In genomic region chr21:39111928-39112327, GRCh38 we compare ENCODE assay signal across 28 cellular contexts.
DNase-seq lines count a peak whose midpoint lies in the region; TF ChIP-seq lines count a peak whose summit lies in the region.
"Had no signal": no experiment of that assay in that cellular context is flagged by ENCODE, and none has a peak within 500 bp of the region (broad histone marks: within the 10 kb centered on the region; RNA-seq: fewer than 3 reads in every experiment).

No MANE protein-coding gene starts in this region.

- intact Hi-C loops in transverse colon (cut with DNase I; ENCODE audit: low total_unique reads), result no loop called here

- in situ Hi-C loops in transverse colon (cut with MboI; ENCODE audit: low pct_ligation_motif_present in 1 of 4, low pct_unique_long_range_greater_than_20kb in 1 of 4, low sequenced_read_pairs in 3 of 4), result no loop called here

- DNase-seq in adipocyte (ENCODE audit: low read depth) (no peak), coronary artery (ENCODE audit: low spot score) (no peak), middle frontal gyrus (ENCODE audit: extremely low spot score, low spot score) (peak; percentile 50), transverse colon (no peak), nucleus accumbens (lab: John Stamatoyannopoulos, UW) (no peak), NCI-H774 (lab: John Stamatoyannopoulos, UW) (no peak)
- no peak for DNase-seq in activated CD4-positive, CD25-positive, alpha-beta regulatory T cell treated with anti-CD3 and anti-CD28 coated beads, Interleukin-2, amount 50 U/mL, for 72 hours
- no peak for DNase-seq in stimulated activated CD4-positive, alpha-beta T cell treated with anti-CD3 and anti-CD28 coated beads, Interleukin-12 subunit alpha, Interleukin-12 subunit beta, amount 100 ng/mL, for 4 hours
- DNase-seq: activated CD4-positive, alpha-beta memory T cell treated with anti-CD3 and anti-CD28 coated beads, Interleukin-2, amount 10 ng/mL, durations not matched to agents 7 days and 5 days; amygdala; C1 segment of cervical spinal cord; caudate nucleus; COR-L47; DMS79; erythroblast; gastrocnemius medialis; GOT3; mammary epithelial cell; NCI-H1436; NCI-H2081 treated with DMSO at 0.1 percent for 48 hours; NCI-H2227 treated with DMSO at 0.1 percent for 48 hours; NCI-H69; nephron progenitor cell; SHP77; stimulated activated CD4-positive, alpha-beta T cell treated with anti-CD3 and anti-CD28 coated beads, Interleukin-2, amount 100 ng/mL, for 48 hours; T-helper 2 cell; upper lobe of left lung had no signal

- H3K9ac ChIP-seq in adipocyte (ENCODE audit: low read length), result peak overlapping the region; percentile 24

- TF ChIP-seq POLR2A in transverse colon (IDR thresholded peaks at IDR 0.05), result no peak

- no peak for TF ChIP-seq CTCF in coronary artery (IDR thresholded peaks at IDR 0.05)
- no peak for TF ChIP-seq CTCF in transverse colon (IDR thresholded peaks at IDR 0.05)

- 65 to 72% methylated on average over 4 of the region's 4 CpGs for WGBS in transverse colon (ENCODE audit: low coverage in 1 of 2), 2 donors

- H3K9me3 ChIP-seq in adipocyte (ENCODE audit: control insufficient read depth, low read length) (no peaks in the 10 kb centered on the region), transverse colon (no peaks in the 10 kb centered on the region)
- H3K9me3 ChIP-seq: gastrocnemius medialis, right atrium auricular region, upper lobe of left lung had no signal

- H3K4me3 ChIP-seq in adipocyte (ENCODE audit: low read length) (no peak overlapping the region), coronary artery (no peak overlapping the region), transverse colon (no peak overlapping the region)
- H3K4me3 ChIP-seq: gastrocnemius medialis, right atrium auricular region, upper lobe of left lung had no signal

- H3K27ac ChIP-seq in coronary artery (peak overlapping the region; percentile 48 to 65), transverse colon (peak overlapping the region; percentile 3 to 31 (median 11))
- H3K27ac ChIP-seq: gastrocnemius medialis, right atrium auricular region, upper lobe of left lung had no signal

- H3K36me3 ChIP-seq in adipocyte (ENCODE audit: control insufficient read depth, insufficient read depth, low read length, severe bottlenecking) (no peaks in the 10 kb centered on the region), transverse colon (no peaks in the 10 kb centered on the region)
- H3K36me3 ChIP-seq: gastrocnemius medialis, right atrium auricular region, upper lobe of left lung had no signal

- H3K27me3 ChIP-seq in adipocyte (replicated peaks; ENCODE audit: control insufficient read depth, insufficient read depth, low read length) (no peaks in the 10 kb centered on the region), transverse colon (no peaks in the 10 kb centered on the region)
- H3K27me3 ChIP-seq: gastrocnemius medialis, right atrium auricular region, upper lobe of left lung had no signal

- no peak for TF ChIP-seq EP300 in transverse colon (IDR thresholded peaks at IDR 0.05; ENCODE audit: low read depth)

- H3K4me1 ChIP-seq in adipocyte (ENCODE audit: control insufficient read depth, insufficient read depth, low read length), result peaks cover 30% of the 10 kb centered on the region
- H3K4me1 ChIP-seq in transverse colon, result no peaks in the 10 kb centered on the region
